Comparison of ENCODE assay signal across 2 cellular contexts in genomic region chr17:63309021-63309420, GRCh38.
TF ChIP-seq lines count a peak whose summit lies in the region.

No MANE protein-coding gene starts in this region.

TF ChIP-seq in SK-N-SH, 30 proteins besides CTCF, POLR2A, EP300 and RAD21 (continued from another document):
- TF ChIP-seq PBX3 (IDR thresholded peaks at IDR 0.05): no peak
- TF ChIP-seq MXI1 (IDR thresholded peaks at IDR 0.05; ENCODE audit: low read depth, low read length): no peak
- 0 out of 2 replicates have a peak, but pooled peaks have one; percentile 38 for TF ChIP-seq YY1 (IDR thresholded peaks at IDR 0.05; ENCODE audit: low read depth)
- TF ChIP-seq SMC3 (IDR thresholded peaks at IDR 0.05; ENCODE audit: low read depth, low read length): no peak
- no peak for TF ChIP-seq TEAD4 (IDR thresholded peaks at IDR 0.05; ENCODE audit: borderline replicate concordance, insufficient read depth)
- TF ChIP-seq EZH2phosphoT487 (IDR thresholded peaks at IDR 0.05; ENCODE audit: borderline replicate concordance, low read depth): no peak

TF ChIP-seq in SK-N-SH treated with all-trans-retinoic acid at 6 μM for 48 hours, 23 proteins besides CTCF, POLR2A, EP300 and RAD21 (continued from another document):
- TF ChIP-seq CSRNP3 (CRISPR knock-in tag; IDR thresholded peaks at IDR 0.05) (no peak), SNAI2 (CRISPR knock-in tag; IDR thresholded peaks at IDR 0.05) (no peak), TCF4 (CRISPR knock-in tag; IDR thresholded peaks at IDR 0.05; ENCODE audit: borderline replicate concordance) (no peak), TOX (CRISPR knock-in tag; IDR thresholded peaks at IDR 0.05; ENCODE audit: borderline replicate concordance) (no peak), ESRRG (CRISPR knock-in tag; IDR thresholded peaks at IDR 0.05) (no peak), ISL1 (CRISPR knock-in tag; IDR thresholded peaks at IDR 0.05) (no peak), ZFP3 (CRISPR knock-in tag; IDR thresholded peaks at IDR 0.05) (no peak), OSR1 (CRISPR knock-in tag; IDR thresholded peaks at IDR 0.05) (no peak), ZFP30 (CRISPR knock-in tag; IDR thresholded peaks at IDR 0.05) (no peak), ZNF8 (CRISPR knock-in tag; IDR thresholded peaks at IDR 0.05) (no peak), ZNF70 (CRISPR knock-in tag; IDR thresholded peaks at IDR 0.05) (no peak)
- TF ChIP-seq, protein P1, sequence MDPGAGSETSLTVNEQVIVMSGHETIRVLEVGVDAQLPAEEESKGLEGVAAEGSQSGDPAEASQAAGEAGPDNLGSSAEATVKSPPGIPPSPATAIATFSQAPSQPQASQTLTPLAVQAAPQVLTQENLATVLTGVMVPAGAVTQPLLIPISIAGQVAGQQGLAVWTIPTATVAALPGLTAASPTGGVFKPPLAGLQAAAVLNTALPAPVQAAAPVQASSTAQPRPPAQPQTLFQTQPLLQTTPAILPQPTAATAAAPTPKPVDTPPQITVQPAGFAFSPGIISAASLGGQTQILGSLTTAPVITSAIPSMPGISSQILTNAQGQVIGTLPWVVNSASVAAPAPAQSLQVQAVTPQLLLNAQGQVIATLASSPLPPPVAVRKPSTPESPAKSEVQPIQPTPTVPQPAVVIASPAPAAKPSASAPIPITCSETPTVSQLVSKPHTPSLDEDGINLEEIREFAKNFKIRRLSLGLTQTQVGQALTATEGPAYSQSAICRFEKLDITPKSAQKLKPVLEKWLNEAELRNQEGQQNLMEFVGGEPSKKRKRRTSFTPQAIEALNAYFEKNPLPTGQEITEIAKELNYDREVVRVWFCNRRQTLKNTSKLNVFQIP (CRISPR knock-in tag; IDR thresholded peaks at IDR 0.05; ENCODE audit: borderline replicate concordance, low read depth): no peak
